Comparison of ENCODE assay signal across 17 cellular contexts in the genomic region with DNA sequence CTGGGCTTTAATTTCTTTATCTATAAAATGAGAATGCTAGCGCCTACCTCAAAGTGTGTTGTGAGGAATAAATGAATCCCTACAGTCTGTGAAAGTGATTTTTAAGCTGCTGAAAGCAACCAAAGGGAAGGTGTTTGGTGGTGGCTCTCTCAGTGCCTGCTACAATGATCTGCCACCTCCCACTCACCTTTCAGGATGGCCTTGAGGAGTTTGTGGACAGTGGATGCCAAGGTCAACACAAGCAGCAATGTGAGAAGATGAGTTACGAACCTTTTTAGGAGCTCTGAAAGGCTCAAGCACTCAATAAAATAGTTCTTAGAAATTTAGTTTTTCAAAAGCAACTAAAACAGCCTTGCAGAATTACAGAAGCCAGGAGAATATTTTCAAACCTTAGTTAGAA.
DNase-seq lines count a peak whose midpoint lies in the region; ATAC-seq and TF ChIP-seq lines count a peak whose summit lies in the region.
"Had no signal": no experiment of that assay in that cellular context is flagged by ENCODE, and none has a peak within 500 bp of the region (broad histone marks: within the 10 kb centered on the region; RNA-seq: fewer than 3 reads in every experiment).

No MANE protein-coding gene starts in this region.

- H3K27ac ChIP-seq in VCaP (peak overlapping the region; percentile 84), urinary bladder (ENCODE audit: low read depth) (peak overlapping the region; percentile 64)

- BruUV-seq in Caco-2 (replicated peaks; lab: Mats Ljungman, UMichigan) (no TSS peak), Calu3 (replicated peaks; lab: Mats Ljungman, UMichigan) (no TSS peak)

- WGBS in urinary bladder: 99% methylated on average over 2 of the region's 2 CpGs

- intact Hi-C loops in Caco-2 (cut with micrococcal nuclease; ENCODE audit: unreplicated experiment) (loop anchor here (5.0 kb wide), 1 partner anchor 268 kb away; no protein-coding TSS in a partner anchor), Calu3 (cut with micrococcal nuclease; ENCODE audit: unreplicated experiment) (loop anchor here (2.0 to 10.0 kb wide), 4 partner anchors 105 to 439 kb away; no protein-coding TSS in a partner anchor)

- no peaks in the 10 kb centered on the region; the same call in 1 of the 2 replicates for H3K9me3 ChIP-seq in Caco-2
- H3K9me3 ChIP-seq: HAP-1 had no signal

- H3K36me3 ChIP-seq in Caco-2 (ENCODE audit: control insufficient read depth, insufficient read depth, low read length) (no peaks in the 10 kb centered on the region), urinary bladder (ENCODE audit: insufficient read depth) (no peaks in the 10 kb centered on the region)
- H3K36me3 ChIP-seq: HAP-1 had no signal

- H3K4me1 Mint-ChIP-seq in Caco-2 (ENCODE audit: low read depth, unreplicated experiment) (peaks cover 26% of the 10 kb centered on the region), Calu3 (ENCODE audit: low read depth, unreplicated experiment) (peaks cover 53% of the 10 kb centered on the region)
- H3K4me1 Mint-ChIP-seq: CD4-positive, alpha-beta memory T cell had no signal

- H3K27me3 Mint-ChIP-seq in Caco-2 (ENCODE audit: insufficient read depth, unreplicated experiment) (no peaks in the 10 kb centered on the region), Calu3 (ENCODE audit: unreplicated experiment) (no peaks in the 10 kb centered on the region)

- H3K36me3 Mint-ChIP-seq in Caco-2 (ENCODE audit: insufficient read depth, unreplicated experiment) (no peaks in the 10 kb centered on the region), Calu3 (ENCODE audit: insufficient read depth, unreplicated experiment) (peaks cover 12% of the 10 kb centered on the region)
- H3K36me3 Mint-ChIP-seq: CD4-positive, alpha-beta memory T cell had no signal

- peaks cover 20% of the 10 kb centered on the region for H3K9me3 Mint-ChIP-seq in Caco-2 (ENCODE audit: unreplicated experiment)
- no peaks in the 10 kb centered on the region for H3K9me3 Mint-ChIP-seq in Calu3 (ENCODE audit: low read depth, unreplicated experiment)
- H3K9me3 Mint-ChIP-seq: CD4-positive, alpha-beta memory T cell; GM23338 had no signal

- no peak for ATAC-seq in HG02571 (IDR thresholded peaks at IDR 0.05; ENCODE audit: unreplicated experiment)
- ATAC-seq: GM12878, GM23338 had no signal

- CTCF ChIA-PET in Caco-2 (lab: Charles Lee): no interaction called here
- CTCF ChIA-PET in Calu3 (lab: Charles Lee): no interaction called here

- H3K4me3 ChIP-seq in Caco-2 (ENCODE audit: low read depth, low read length) (no peak overlapping the region), urinary bladder (ENCODE audit: low read depth, low read length) (no peak overlapping the region)
- H3K4me3 ChIP-seq: GM12878, GM23338, HAP-1 had no signal

- H3K27ac Mint-ChIP-seq in Caco-2 (ENCODE audit: unreplicated experiment) (peak overlapping the region; percentile 61), Calu3 (ENCODE audit: unreplicated experiment) (peak overlapping the region; percentile 98)
- H3K27ac Mint-ChIP-seq: CD4-positive, alpha-beta memory T cell; GM23338; HFFc6 had no signal

- no peak overlapping the region for H3K4me3 Mint-ChIP-seq in Caco-2 (ENCODE audit: unreplicated experiment)
- H3K4me3 Mint-ChIP-seq in Calu3 (ENCODE audit: low read depth, unreplicated experiment): no peak overlapping the region
- H3K4me3 Mint-ChIP-seq: CD4-positive, alpha-beta memory T cell; GM23338; HFFc6 had no signal

- DNase-seq in Caco-2: no peak
- DNase-seq in Calu3: no peak
- no peak for DNase-seq in stimulated activated CD8-positive, alpha-beta memory T cell treated with anti-CD3 and anti-CD28 coated beads, Interleukin-4, amount 100 ng/mL, for 48 hours
- DNase-seq: C1 segment of cervical spinal cord; CD4-positive, alpha-beta memory T cell; COR-L47; DMS 273 treated with DMSO at 0.1 percent for 48 hours; DMS79; EL; GDM1; HFFc6 had no signal

- H3K4me1 ChIP-seq in Caco-2: peaks cover 29% of the 10 kb centered on the region
- H3K4me1 ChIP-seq in urinary bladder (ENCODE audit: insufficient read depth): no peaks in the 10 kb centered on the region
- H3K4me1 ChIP-seq: HAP-1 had no signal

- TF ChIP-seq CTCF in Caco-2 (IDR thresholded peaks at IDR 0.05; ENCODE audit: insufficient read depth in 1 of 2, low read depth in 1 of 2, low read length in 1 of 2, severe bottlenecking in 1 of 2, unreplicated experiment in 1 of 2): no peak
- TF ChIP-seq CTCF in Calu3 (IDR thresholded peaks at IDR 0.05; ENCODE audit: unreplicated experiment): no peak
- TF ChIP-seq CTCF in VCaP (conservative IDR thresholded peaks at IDR 0.05): no peak

- H3K27me3 ChIP-seq in Caco-2 (replicated peaks; ENCODE audit: control insufficient read depth, insufficient read depth, low read length): no peaks in the 10 kb centered on the region

- POLR2A ChIA-PET in Caco-2 (lab: Charles Lee): no interaction called here
